ENCODE assay signal across 25 cellular contexts in the genomic region with DNA sequence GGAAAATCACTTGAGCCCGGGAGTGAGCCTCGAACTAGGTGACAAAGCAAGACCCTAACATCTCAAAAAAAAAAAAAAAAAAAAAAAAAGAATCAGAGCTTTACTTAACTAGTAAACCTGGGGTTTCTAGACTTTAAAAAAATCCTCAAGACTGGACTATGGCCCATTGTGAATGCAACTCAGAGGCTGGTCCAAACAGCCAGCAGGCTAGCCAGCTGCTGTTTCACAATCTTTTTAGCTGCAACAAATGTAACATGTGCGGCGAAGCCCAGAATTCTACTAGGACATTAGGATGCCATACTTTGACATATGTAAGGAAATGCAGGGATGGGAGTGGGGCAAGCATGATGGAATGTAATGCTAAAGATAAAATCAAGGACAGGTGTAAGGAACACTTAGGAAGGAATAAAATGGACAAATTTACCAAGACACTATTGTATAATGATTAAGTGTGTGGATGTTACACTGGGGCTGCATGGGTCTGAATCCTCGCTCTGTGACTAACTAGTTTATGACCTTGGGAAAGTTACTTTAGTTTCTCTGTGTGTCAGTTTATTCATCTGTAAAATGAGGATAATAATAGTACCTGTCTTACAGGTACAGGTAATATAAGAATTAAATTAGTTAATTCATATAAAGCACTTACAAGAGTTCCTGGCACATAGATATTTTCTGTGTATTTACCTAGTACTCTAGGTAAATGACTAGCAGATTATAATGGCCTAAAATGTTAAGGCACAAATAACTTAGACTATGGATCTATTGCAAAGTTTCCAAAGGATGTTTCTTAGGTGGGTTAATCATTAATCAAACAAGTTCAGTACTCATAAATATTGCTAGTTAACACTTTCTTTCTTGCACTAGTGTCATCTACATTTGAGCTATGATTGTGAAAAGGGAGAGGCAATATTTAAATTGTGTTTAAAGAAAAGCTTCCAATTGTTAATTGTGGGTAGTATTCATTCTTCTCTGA.
"Had no signal": no experiment of that assay in that cellular context is flagged by ENCODE, and none has a peak within 500 bp of the region (broad histone marks: within the 10 kb centered on the region; RNA-seq: fewer than 3 reads in every experiment).

No MANE protein-coding gene starts in this region.

- H3K4me1 ChIP-seq: esophagus muscularis mucosa, neural progenitor cell, parathyroid adenoma, right atrium auricular region, sigmoid colon, spleen, transverse colon, upper lobe of right lung, uterus had no signal

- H3K27ac Mint-ChIP-seq: mesothelial cell of epicardium; natural killer cell treated with Interleukin-12 subunit alpha and Interleukin-12 subunit beta and Interleukin-15 and Interleukin-18, amount 100 ng/mL, for 72 hours; neural progenitor cell; progenitor cell of endocrine pancreas; stimulated activated memory B cell treated with anti-CD40 and anti-IgM and Interleukin-4, amounts not matched to agents 10 μg/mL and 1 μg/mL and 100 μg/mL, for 72 hours; stimulated activated naive CD8-positive, alpha-beta T cell treated with anti-CD3 and anti-CD28 coated beads, Interleukin-15, Interleukin-2, amounts not matched to agents 100 ng/mL and 50 ng/mL, for 24 hours had no signal

- H3K4me3 ChIP-seq: coronary artery, esophagus muscularis mucosa, mucosa of descending colon, neural progenitor cell, right atrium auricular region, sigmoid colon, spleen, transverse colon, upper lobe of right lung, uterus had no signal

- H3K9ac ChIP-seq: neural progenitor cell, parathyroid adenoma had no signal

- FAIRE-seq: endothelial cell of umbilical vein, keratinocyte had no signal

- H3K4me2 ChIP-seq: neural progenitor cell had no signal

- DNase-seq: dermis blood vessel endothelial cell; effector memory CD4-positive, alpha-beta T cell; foreskin melanocyte; hypothalamus; mesenchymal stem cell; mucosa of descending colon; naive B cell; sigmoid colon; spleen; stimulated activated CD4-positive, alpha-beta T cell treated with anti-CD3 and anti-CD28 coated beads, Interleukin-4, amount 100 ng/mL, for 4 hours; transverse colon; upper lobe of right lung; uterus had no signal

- ATAC-seq: mucosa of descending colon; natural killer cell treated with Interleukin-12 subunit alpha and Interleukin-12 subunit beta and Interleukin-15 and Interleukin-18, amount 100 ng/mL, for 72 hours; stimulated activated memory B cell treated with anti-CD40 and anti-IgM and Interleukin-4, amounts not matched to agents 10 μg/mL and 1 μg/mL and 100 μg/mL, for 72 hours; upper lobe of right lung had no signal

- H3K4me3 Mint-ChIP-seq: mesothelial cell of epicardium; naive B cell; natural killer cell treated with Interleukin-12 subunit alpha and Interleukin-12 subunit beta and Interleukin-15 and Interleukin-18, amount 100 ng/mL, for 72 hours; neural progenitor cell; stimulated activated memory B cell treated with anti-CD40 and anti-IgM and Interleukin-4, amounts not matched to agents 10 μg/mL and 1 μg/mL and 100 μg/mL, for 72 hours; stimulated activated naive CD8-positive, alpha-beta T cell treated with anti-CD3 and anti-CD28 coated beads, Interleukin-15, Interleukin-2, amounts not matched to agents 100 ng/mL and 50 ng/mL, for 24 hours had no signal

- H3K79me2 ChIP-seq: parathyroid adenoma had no signal

- H3K27me3 ChIP-seq: esophagus muscularis mucosa, neural progenitor cell, right atrium auricular region, sigmoid colon, spleen, transverse colon, upper lobe of right lung, uterus had no signal

- H3K4me1 Mint-ChIP-seq: neural progenitor cell; stimulated activated memory B cell treated with anti-CD40 and anti-IgM and Interleukin-4, amounts not matched to agents 10 μg/mL and 1 μg/mL and 100 μg/mL, for 72 hours had no signal

- H3K9me3 Mint-ChIP-seq: natural killer cell treated with Interleukin-12 subunit alpha and Interleukin-12 subunit beta and Interleukin-15 and Interleukin-18, amount 100 ng/mL, for 72 hours; neural progenitor cell; stimulated activated memory B cell treated with anti-CD40 and anti-IgM and Interleukin-4, amounts not matched to agents 10 μg/mL and 1 μg/mL and 100 μg/mL, for 72 hours; stimulated activated naive CD8-positive, alpha-beta T cell treated with anti-CD3 and anti-CD28 coated beads, Interleukin-15, Interleukin-2, amounts not matched to agents 100 ng/mL and 50 ng/mL, for 24 hours had no signal

- H3K27ac ChIP-seq: coronary artery, esophagus muscularis mucosa, neural progenitor cell, parathyroid adenoma, right atrium auricular region, sigmoid colon, spleen, transverse colon, upper lobe of right lung, uterus had no signal

- H2AFZ ChIP-seq: neural progenitor cell, parathyroid adenoma had no signal

- H3K36me3 ChIP-seq: neural progenitor cell, uterus had no signal

- H3K27me3 Mint-ChIP-seq: naive B cell; natural killer cell treated with Interleukin-12 subunit alpha and Interleukin-12 subunit beta and Interleukin-15 and Interleukin-18, amount 100 ng/mL, for 72 hours; progenitor cell of endocrine pancreas; stimulated activated memory B cell treated with anti-CD40 and anti-IgM and Interleukin-4, amounts not matched to agents 10 μg/mL and 1 μg/mL and 100 μg/mL, for 72 hours; stimulated activated naive CD8-positive, alpha-beta T cell treated with anti-CD3 and anti-CD28 coated beads, Interleukin-15, Interleukin-2, amounts not matched to agents 100 ng/mL and 50 ng/mL, for 24 hours had no signal

- H3K9me3 ChIP-seq: esophagus muscularis mucosa, mucosa of descending colon, right atrium auricular region, sigmoid colon, spleen, transverse colon, upper lobe of right lung, uterus had no signal
